Comparison of ENCODE assay signal across 18 cellular contexts in the genomic region with DNA sequence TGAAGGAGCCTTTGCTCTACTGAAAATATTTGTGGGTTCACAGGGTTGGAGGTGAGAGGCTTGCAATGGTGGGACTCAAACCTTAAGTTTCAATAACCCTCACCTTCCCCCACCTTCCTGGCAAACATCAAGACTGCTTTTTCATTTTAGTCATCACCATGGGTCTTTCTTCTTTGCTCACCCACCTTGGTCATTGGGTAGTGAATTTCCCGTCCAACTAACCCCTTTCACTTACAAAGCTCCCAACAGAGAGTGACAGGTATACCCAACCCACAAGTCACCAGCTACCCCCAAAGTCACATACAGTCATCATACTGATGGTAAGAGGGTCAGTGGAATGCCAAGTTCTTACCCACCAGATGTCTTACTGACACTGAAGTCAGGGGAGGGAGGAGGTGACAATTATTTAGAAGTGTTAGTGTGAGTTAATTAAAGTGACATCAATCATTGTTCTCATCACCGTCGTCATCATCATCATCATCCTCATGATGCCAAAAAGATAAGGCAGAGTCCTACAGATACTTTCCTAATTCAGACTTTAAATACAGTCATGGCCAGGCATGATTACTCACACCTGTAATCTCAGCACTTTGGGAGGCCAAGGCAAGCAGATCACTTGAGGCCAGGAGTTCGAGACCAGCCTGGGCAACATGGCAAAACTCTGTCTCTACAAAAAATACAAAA. TPM values are rescaled to one million over a fixed set of nuclear protein-coding genes. Genes with fewer than 3 reads are reported as not detected.
DNase-seq lines count a peak whose midpoint lies in the region; ATAC-seq and TF ChIP-seq lines count a peak whose summit lies in the region.
"Had no signal": no experiment of that assay in that cellular context is flagged by ENCODE, and none has a peak within 500 bp of the region (broad histone marks: within the 10 kb centered on the region; RNA-seq: fewer than 3 reads in every experiment).

No MANE protein-coding gene starts in this region.

- 83 to 84% methylated on average over 3 to 4 of the region's 4 CpGs for WGBS in endodermal cell (ENCODE audit: insufficient coverage in 1 of 2, insufficient read length in 1 of 2), 2 experiments

- peaks cover 27% of the 10 kb centered on the region for H3K4me1 Mint-ChIP-seq in activated T-cell treated with anti-CD3 and anti-CD28 coated beads, Interleukin-2, amount 50 U/mL, for 24 hours (ENCODE audit: low read depth)
- peaks cover 42% of the 10 kb centered on the region for H3K4me1 Mint-ChIP-seq in endodermal cell
- H3K4me1 Mint-ChIP-seq in stimulated activated memory B cell treated with anti-CD40 and anti-IgM and Interleukin-4, amounts not matched to agents 10 μg/mL and 1 μg/mL and 100 μg/mL, for 72 hours, result peaks cover 89% of the 10 kb centered on the region

- no peaks in the 10 kb centered on the region for H3K27me3 ChIP-seq in endodermal cell (ENCODE audit: control insufficient read depth, insufficient read depth, low read length, poor library complexity, severe bottlenecking)
- H3K27me3 ChIP-seq: foreskin keratinocyte, stomach, upper lobe of right lung had no signal

- H3K36me3 Mint-ChIP-seq in activated T-cell treated with anti-CD3 and anti-CD28 coated beads, Interleukin-2, amount 50 U/mL, for 24 hours (ENCODE audit: low read depth), result no peaks in the 10 kb centered on the region
- H3K36me3 Mint-ChIP-seq in endodermal cell (ENCODE audit: low read depth), result no peaks in the 10 kb centered on the region
- H3K36me3 Mint-ChIP-seq in stimulated activated memory B cell treated with anti-CD40 and anti-IgM and Interleukin-4, amounts not matched to agents 10 μg/mL and 1 μg/mL and 100 μg/mL, for 72 hours, result peaks cover 25% of the 10 kb centered on the region
- H3K36me3 Mint-ChIP-seq: brain, mesothelial cell of epicardium, WTC11 had no signal

- H3K9me3 Mint-ChIP-seq in activated T-cell treated with anti-CD3 and anti-CD28 coated beads, Interleukin-2, amount 50 U/mL, for 24 hours, result no peaks in the 10 kb centered on the region
- no peaks in the 10 kb centered on the region for H3K9me3 Mint-ChIP-seq in endodermal cell
- H3K9me3 Mint-ChIP-seq in stimulated activated memory B cell treated with anti-CD40 and anti-IgM and Interleukin-4, amounts not matched to agents 10 μg/mL and 1 μg/mL and 100 μg/mL, for 72 hours, result no peaks in the 10 kb centered on the region
- H3K9me3 Mint-ChIP-seq: CD4-positive, alpha-beta T cell; mesothelial cell of epicardium; WTC11 had no signal

- H3K4me3 Mint-ChIP-seq in activated T-cell treated with anti-CD3 and anti-CD28 coated beads, Interleukin-2, amount 50 U/mL, for 24 hours, result no peak overlapping the region
- H3K4me3 Mint-ChIP-seq in endodermal cell, result no peak overlapping the region
- H3K4me3 Mint-ChIP-seq in stimulated activated memory B cell treated with anti-CD40 and anti-IgM and Interleukin-4, amounts not matched to agents 10 μg/mL and 1 μg/mL and 100 μg/mL, for 72 hours, result peak overlapping the region; percentile 15
- H3K4me3 Mint-ChIP-seq: brain; CD4-positive, alpha-beta T cell; mesothelial cell of epicardium; WTC11 had no signal

- TF ChIP-seq CTCF in endodermal cell (conservative IDR thresholded peaks at IDR 0.05) (no peak), GM13976 (IDR thresholded peaks at IDR 0.05; ENCODE audit: borderline replicate concordance, control extremely low read depth, extremely low read depth, insufficient read depth, missing control alignments) (no peak)

- no peak overlapping the region for H3K27ac ChIP-seq in endodermal cell (ENCODE audit: low read depth, low read length)
- H3K27ac ChIP-seq: epithelial cell of prostate, foreskin keratinocyte, stomach, upper lobe of right lung had no signal

- H3K4me3 ChIP-seq in endodermal cell (ENCODE audit: low read length), result no peak overlapping the region
- H3K4me3 ChIP-seq: stomach, upper lobe of right lung had no signal

- H3K9me3 ChIP-seq in endodermal cell (ENCODE audit: control insufficient read depth, low read length), result no peaks in the 10 kb centered on the region
- H3K9me3 ChIP-seq: stomach, upper lobe of right lung had no signal

- H3K27me3 Mint-ChIP-seq in activated T-cell treated with anti-CD3 and anti-CD28 coated beads, Interleukin-2, amount 50 U/mL, for 24 hours, result no peaks in the 10 kb centered on the region
- H3K27me3 Mint-ChIP-seq in endodermal cell (ENCODE audit: insufficient read depth), result no peaks in the 10 kb centered on the region
- no peaks in the 10 kb centered on the region for H3K27me3 Mint-ChIP-seq in stimulated activated memory B cell treated with anti-CD40 and anti-IgM and Interleukin-4, amounts not matched to agents 10 μg/mL and 1 μg/mL and 100 μg/mL, for 72 hours
- H3K27me3 Mint-ChIP-seq: CD4-positive, alpha-beta T cell had no signal

- H3K4me1 ChIP-seq in endodermal cell (ENCODE audit: control insufficient read depth, insufficient read depth, low read length), result peaks cover 14% of the 10 kb centered on the region
- H3K4me1 ChIP-seq: foreskin keratinocyte had no signal

- ATAC-seq in stimulated activated memory B cell treated with anti-CD40 and anti-IgM and Interleukin-4, amounts not matched to agents 10 μg/mL and 1 μg/mL and 100 μg/mL, for 72 hours, result no peak
- ATAC-seq in HG03571 (IDR thresholded peaks at IDR 0.05; ENCODE audit: unreplicated experiment), result no peak
- ATAC-seq: foreskin keratinocyte, upper lobe of right lung, WTC11 had no signal

- no peak overlapping the region for H3K9ac ChIP-seq in endodermal cell (ENCODE audit: extremely low read depth, low read length, poor library complexity, severe bottlenecking)

- no peaks in the 10 kb centered on the region for H3K36me3 ChIP-seq in endodermal cell (ENCODE audit: control insufficient read depth, insufficient read depth, low read length)
- H3K36me3 ChIP-seq: stomach, upper lobe of right lung had no signal

- DNase-seq in activated T-cell treated with anti-CD3 and anti-CD28 coated beads, Interleukin-2, amount 50 U/mL, for 24 hours, result no peak
- no peak for DNase-seq in activated T-cell treated with anti-CD3 and anti-CD28 coated beads, Interleukin-2, amount 50 U/mL, for 48 hours
- DNase-seq in NCI-H69 (lab: John Stamatoyannopoulos, UW), result peak; percentile 50
- DNase-seq in endodermal cell, result no peak
- DNase-seq in activated gamma-delta T cell treated with Interleukin-2 at 50 U/mL for 16 hours, result no peak
- DNase-seq in GM13976 (ENCODE audit: low spot score), result no peak
- DNase-seq: activated naive CD4-positive, alpha-beta T cell treated with Interleukin-2 at 50 U/mL for 16 hours; CD4-positive, alpha-beta T cell; foreskin keratinocyte; Right ventricle myocardium superior; stomach; upper lobe of right lung had no signal

- peak overlapping the region; percentile 65 for H3K27ac Mint-ChIP-seq in activated T-cell treated with anti-CD3 and anti-CD28 coated beads, Interleukin-2, amount 50 U/mL, for 24 hours
- peak overlapping the region; percentile 60 for H3K27ac Mint-ChIP-seq in endodermal cell
- peak overlapping the region; percentile 91 for H3K27ac Mint-ChIP-seq in stimulated activated memory B cell treated with anti-CD40 and anti-IgM and Interleukin-4, amounts not matched to agents 10 μg/mL and 1 μg/mL and 100 μg/mL, for 72 hours
- H3K27ac Mint-ChIP-seq: brain; CD4-positive, alpha-beta T cell; WTC11 had no signal

- in situ Hi-C loops in GM13976 (cut with MboI; ENCODE audit: low sequenced_read_pairs, unreplicated experiment), result no loop called here

RNA-seq across cellular contexts. Expression of a gene that starts 49.0 kb away (rescaled TPM):
- 1 to 10 TPM; 1.3 to 5.2 TPM for total RNA-seq in endodermal cell
- polyA plus RNA-seq in endodermal cell (2013, experiment 1 of 2), result 0.75 TPM
- polyA plus RNA-seq in endodermal cell (2013, experiment 2 of 2), result 0.87 TPM
